In the genomic region with DNA sequence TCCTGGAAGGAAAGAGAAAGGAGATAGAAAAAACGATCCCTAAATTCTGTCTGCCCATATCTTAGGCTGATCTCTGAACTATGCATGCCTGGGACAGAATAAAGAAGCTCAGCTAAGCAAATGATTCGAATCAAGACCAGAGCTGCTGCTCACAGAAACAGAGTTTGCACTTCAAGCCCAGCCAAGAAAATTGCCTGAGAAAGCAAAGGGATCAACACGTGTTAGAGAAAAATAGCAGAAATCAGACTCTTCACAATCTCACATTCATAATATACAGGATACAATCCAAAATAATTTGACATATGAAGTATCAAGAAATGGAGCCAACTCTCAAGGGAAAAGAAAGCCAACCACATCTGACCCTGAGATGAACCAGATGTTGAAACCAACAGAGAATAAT, we compare ENCODE assay signal across 20 cellular contexts.
DNase-seq lines count a peak whose midpoint lies in the region; ATAC-seq and TF ChIP-seq lines count a peak whose summit lies in the region.
"Had no signal": no experiment of that assay in that cellular context is flagged by ENCODE, and none has a peak within 500 bp of the region (broad histone marks: within the 10 kb centered on the region; RNA-seq: fewer than 3 reads in every experiment).

No MANE protein-coding gene starts in this region.

- H3K4me3 ChIP-seq in right cardiac atrium (ENCODE audit: low read length) (no peak overlapping the region), fibroblast of lung (replicated peaks in 1 of 4; ENCODE audit: control extremely low read depth in 1 of 4, insufficient read depth in 1 of 4, low read depth in 3 of 4, low read length in 4 of 4) (peak overlapping the region in 1 of 4 experiments; percentile 11), ascending aorta (no peak overlapping the region)
- H3K4me3 ChIP-seq: BLaER1, HAP-1, K562, SJSA1 had no signal

- no peak overlapping the region for H3K9ac ChIP-seq in fibroblast of lung (ENCODE audit: insufficient read depth, low read length)
- H3K9ac ChIP-seq: BLaER1 had no signal

- ATAC-seq in Right ventricle myocardium superior (ENCODE audit: poor library complexity) (peak; percentile 50), right cardiac atrium (no peak), HG02884 (IDR thresholded peaks at IDR 0.05; ENCODE audit: unreplicated experiment) (no peak)
- ATAC-seq: CD8-positive, alpha-beta T cell; K562 had no signal

- no peak overlapping the region for H3K27ac Mint-ChIP-seq in progenitor cell of endocrine pancreas
- H3K27ac Mint-ChIP-seq: CD8-positive, alpha-beta T cell had no signal

- no peak overlapping the region for H2AFZ ChIP-seq in fibroblast of lung (ENCODE audit: low read length)

- H3K9me3 ChIP-seq in right cardiac atrium (ENCODE audit: control insufficient read depth, low read length) (no peaks in the 10 kb centered on the region), fibroblast of lung (ENCODE audit: control insufficient read depth, insufficient read depth, low read depth, low read length) (no peaks in the 10 kb centered on the region), ascending aorta (no peaks in the 10 kb centered on the region)
- H3K9me3 ChIP-seq: BLaER1, HAP-1, SJSA1 had no signal

- H3K9me3 Mint-ChIP-seq in progenitor cell of endocrine pancreas (ENCODE audit: low read depth), result peaks cover 3% of the 10 kb centered on the region

- H4K20me1 ChIP-seq in fibroblast of lung (ENCODE audit: control insufficient read depth, extremely low read depth, insufficient read depth, low read length), result no peaks in the 10 kb centered on the region
- H4K20me1 ChIP-seq: BLaER1 had no signal

- H3K27ac ChIP-seq in right cardiac atrium (ENCODE audit: low read length) (no peak overlapping the region), fibroblast of lung (ENCODE audit: insufficient read depth, low read length) (no peak overlapping the region), ascending aorta (no peak overlapping the region)
- H3K27ac ChIP-seq: BLaER1, RWPE1, SJSA1 had no signal

- H3K27me3 Mint-ChIP-seq in progenitor cell of endocrine pancreas, result peaks cover 2% of the 10 kb centered on the region

- H3K4me2 ChIP-seq in fibroblast of lung (ENCODE audit: extremely low read depth, insufficient read depth, low read length), result peak overlapping the region; percentile 41
- H3K4me2 ChIP-seq: BLaER1 had no signal

- WGBS in right cardiac atrium, result 54% methylated on average over 3 of the region's 3 CpGs

- H3K4me1 ChIP-seq in right cardiac atrium (ENCODE audit: control insufficient read depth, insufficient read depth, low read length) (no peaks in the 10 kb centered on the region), fibroblast of lung (ENCODE audit: control insufficient read depth, extremely low read depth, insufficient read depth, low read length) (peaks cover 13% of the 10 kb centered on the region), ascending aorta (no peaks in the 10 kb centered on the region)
- H3K4me1 ChIP-seq: BLaER1, HAP-1 had no signal

- H3K36me3 ChIP-seq in fibroblast of lung (ENCODE audit: control insufficient read depth, insufficient read depth, low read length) (no peaks in the 10 kb centered on the region), ascending aorta (no peaks in the 10 kb centered on the region)
- H3K36me3 ChIP-seq: BLaER1, HAP-1, SJSA1 had no signal

- intact Hi-C loops in Right ventricle myocardium superior (cut with DNase I) (no loop called here), right cardiac atrium (cut with DNase I) (no loop called here), ascending aorta (cut with DNase I) (no loop called here)

- H3K4me3 Mint-ChIP-seq in progenitor cell of endocrine pancreas (ENCODE audit: low read depth), result no peak overlapping the region
- H3K4me3 Mint-ChIP-seq: CD8-positive, alpha-beta T cell had no signal

- no peaks in the 10 kb centered on the region for H3K4me1 Mint-ChIP-seq in progenitor cell of endocrine pancreas (ENCODE audit: low read depth)

- DNase-seq in Right ventricle myocardium superior, result no peak
- no peak for DNase-seq in right cardiac atrium
- DNase-seq in fibroblast of lung (ENCODE audit: low read depth in 2 of 2), result peak in 1 of 2 donors; percentile 94
- DNase-seq in left kidney (ENCODE audit: low read depth, low spot score), result peak; percentile 18
- no peak for DNase-seq in ascending aorta (ENCODE audit: low spot score in 2 of 2)
- DNase-seq in progenitor cell of endocrine pancreas (ENCODE audit: low spot score, unreplicated experiment), result no peak
- no peak for DNase-seq in NK-92 treated with Interleukin-12 subunit alpha and Interleukin-12 subunit beta, amount 100 ng/mL, for 24 hours (lab: John Stamatoyannopoulos, UW)
- DNase-seq: 8988T; CD8-positive, alpha-beta T cell; DND-41; NCI-H1417 treated with DMSO at 0.1 percent for 48 hours; NCI-H2029; NCI-H2171; NCI-H446 treated with DMSO at 0.1 percent for 48 hours had no signal

- no peak for TF ChIP-seq CTCF in fibroblast of lung (conservative IDR thresholded peaks at IDR 0.05 in 1 of 2, IDR thresholded peaks at IDR 0.05 in 1 of 2; ENCODE audit: low read depth in 1 of 2, low read length in 2 of 2)
- no peak for TF ChIP-seq CTCF in ascending aorta (IDR thresholded peaks at IDR 0.05)
- no peak for TF ChIP-seq CTCF in progenitor cell of endocrine pancreas (IDR thresholded peaks at IDR 0.05; ENCODE audit: unreplicated experiment)

- H3K79me2 ChIP-seq in fibroblast of lung (ENCODE audit: control insufficient read depth, insufficient read depth, low read length), result no peaks in the 10 kb centered on the region

- H3K27me3 ChIP-seq in right cardiac atrium (ENCODE audit: control insufficient read depth, insufficient read depth), result no peaks in the 10 kb centered on the region
- H3K27me3 ChIP-seq in fibroblast of lung (ENCODE audit: control insufficient read depth, insufficient read depth, low read length), result no peaks in the 10 kb centered on the region
- no peaks in the 10 kb centered on the region for H3K27me3 ChIP-seq in ascending aorta
- H3K27me3 ChIP-seq: BLaER1, SJSA1 had no signal

- no peaks in the 10 kb centered on the region for H3K36me3 Mint-ChIP-seq in progenitor cell of endocrine pancreas (ENCODE audit: insufficient read depth)
- H3K36me3 Mint-ChIP-seq: CD8-positive, alpha-beta T cell had no signal
